ENCODE assay signal across 8 cellular contexts in the genomic region with DNA sequence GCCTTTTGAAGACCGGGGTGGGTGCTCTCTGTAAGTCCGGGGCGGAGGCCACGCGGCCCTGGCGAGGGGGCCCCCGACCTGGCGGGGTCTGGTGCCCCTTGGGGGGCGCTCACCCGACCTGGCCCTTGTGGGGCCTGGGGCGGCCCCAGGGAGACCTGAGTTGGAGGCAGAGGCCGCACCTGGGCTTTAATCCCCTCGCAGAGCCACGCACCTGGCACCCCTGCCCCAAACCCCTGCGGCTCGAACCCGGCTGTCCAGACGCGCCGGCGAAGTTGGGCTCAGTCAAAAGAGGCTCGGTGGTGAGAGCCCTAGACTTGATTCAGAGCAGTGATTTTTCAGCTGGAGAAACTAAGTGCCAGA. TPM values are rescaled to one million over a fixed set of nuclear protein-coding genes. Genes with fewer than 3 reads are reported as not detected.
DNase-seq lines count a peak whose midpoint lies in the region; ATAC-seq, FAIRE-seq and TF ChIP-seq lines count a peak whose summit lies in the region.

No MANE protein-coding gene starts in this region.

- no peak for DNase-seq in heart right ventricle
- DNase-seq in Right ventricle myocardium superior: no peak
- DNase-seq in OCI-LY7 (ENCODE audit: low spot score): peak; percentile 63
- DNase-seq in iPS DF 6.9 (ENCODE audit: low read depth, low spot score): no peak
- no peak for DNase-seq in thoracic aorta (ENCODE audit: low spot score)
- DNase-seq in small intestine: no peak
- no peak for DNase-seq in superior temporal gyrus (ENCODE audit: extremely low spot score)
- no peak for DNase-seq in chondrocyte (ENCODE audit: low spot score)

- peaks cover 6% of the 10 kb centered on the region; the same call in 1 of the 2 replicates for H3K79me2 ChIP-seq in OCI-LY7 (ENCODE audit: insufficient read depth, low read depth, low read length)

- no peak overlapping the region for H2AFZ ChIP-seq in OCI-LY7 (ENCODE audit: low read length)

- no peak overlapping the region for H3K27ac Mint-ChIP-seq in chondrocyte (ENCODE audit: unreplicated experiment)

- H3K9me3 Mint-ChIP-seq in chondrocyte (ENCODE audit: low read depth): peaks cover 2% of the 10 kb centered on the region

- no TSS peak for BruUV-seq in OCI-LY7 (replicated peaks; lab: Mats Ljungman, UMichigan)

- H3K4me1 Mint-ChIP-seq in chondrocyte (ENCODE audit: low read depth): peaks cover 8% of the 10 kb centered on the region

- H3K27me3 Mint-ChIP-seq in chondrocyte (ENCODE audit: low read depth): no peaks in the 10 kb centered on the region

- H3K27ac ChIP-seq in heart right ventricle (peak overlapping the region in 7 of 10 donors; percentile 21 to 71 (median 44)), OCI-LY7 (ENCODE audit: low read depth, low read length, poor library complexity, severe bottlenecking) (peak overlapping the region; percentile 45), iPS DF 6.9 (ENCODE audit: low read length) (no peak overlapping the region), thoracic aorta (peak overlapping the region; percentile 73 to 78), small intestine (ENCODE audit: low read depth in 1 of 2, low read length in 1 of 2) (no peak overlapping the region)

- intact Hi-C loops in heart right ventricle (cut with DNase I): loop anchor here in 7 of 10 donors (1.0 to 10.0 kb wide), 9 partner anchors 104 to 276 kb away; a partner anchor contains a TSS
- intact Hi-C loops in Right ventricle myocardium superior (cut with DNase I): no loop called here
- intact Hi-C loops in OCI-LY7 (cut with micrococcal nuclease; ENCODE audit: unreplicated experiment): loop anchor here (1.0 to 5.0 kb wide), 5 partner anchors 62 to 274 kb away; no protein-coding TSS in a partner anchor

- H3K4me2 ChIP-seq in OCI-LY7 (ENCODE audit: low read length): peak overlapping the region; percentile 81

- TF ChIP-seq CTCF in heart right ventricle (IDR thresholded peaks at IDR 0.05) (no peak), OCI-LY7 (conservative IDR thresholded peaks at IDR 0.05; ENCODE audit: low read length) (peak; percentile 53; the same call in 1 of the 2 replicates), thoracic aorta (IDR thresholded peaks at IDR 0.05) (no peak), chondrocyte (IDR thresholded peaks at IDR 0.05) (no peak)

- H3K9me3 ChIP-seq in heart right ventricle (no peaks in the 10 kb centered on the region), OCI-LY7 (ENCODE audit: low read length) (no peaks in the 10 kb centered on the region), iPS DF 6.9 (ENCODE audit: control insufficient read depth, insufficient read depth, low read length) (no peaks in the 10 kb centered on the region), thoracic aorta (no peaks in the 10 kb centered on the region), small intestine (ENCODE audit: control insufficient read depth, low read depth) (no peaks in the 10 kb centered on the region)

- CTCF ChIA-PET in OCI-LY7 (lab: Charles Lee; ENCODE audit: unreplicated experiment): interaction anchor here (0.5 to 1.2 kb wide), 5 partner anchors 60 to 273 kb away, joined by 3 to 5 read pairs (median 3); no protein-coding TSS in a partner anchor

- no peaks in the 10 kb centered on the region for H3K27me3 ChIP-seq in heart right ventricle
- no peaks in the 10 kb centered on the region for H3K27me3 ChIP-seq in iPS DF 6.9 (ENCODE audit: control insufficient read depth, insufficient read depth, low read length)
- no peaks in the 10 kb centered on the region for H3K27me3 ChIP-seq in thoracic aorta (replicated peaks; ENCODE audit: insufficient read depth)
- H3K27me3 ChIP-seq in small intestine (ENCODE audit: control insufficient read depth in 2 of 2, insufficient read depth in 2 of 2, low read length in 2 of 2): no peaks in the 10 kb centered on the region

- peaks cover 19% of the 10 kb centered on the region for H3K36me3 Mint-ChIP-seq in chondrocyte (ENCODE audit: low read depth)

- H3K36me3 ChIP-seq in heart right ventricle: peaks cover 0 to 50% (median 12%) of the 10 kb centered on the region in 9 donors
- peaks cover 44% of the 10 kb centered on the region for H3K36me3 ChIP-seq in OCI-LY7 (ENCODE audit: insufficient read depth, low read length)
- no peaks in the 10 kb centered on the region; the same call in 1 of the 2 replicates for H3K36me3 ChIP-seq in iPS DF 6.9 (ENCODE audit: control insufficient read depth, insufficient read depth, low read length)
- peaks cover 10% of the 10 kb centered on the region for H3K36me3 ChIP-seq in thoracic aorta
- H3K36me3 ChIP-seq in small intestine (ENCODE audit: control insufficient read depth in 2 of 2, insufficient read depth in 2 of 2, low read length in 2 of 2): peaks cover 0 to 9% of the 10 kb centered on the region in 2 donors

- WGBS in heart right ventricle, 2 donors: 12 to 15% methylated on average over 21 to 22 of the region's 22 CpGs
- WGBS in iPS DF 6.9 (ENCODE audit: insufficient coverage, insufficient read length): no CpG with 5 or more reads among the region's 22 CpGs
- WGBS in small intestine, 3 donors: 20 to 27% (median 24%) methylated on average over 16 to 22 of the region's 22 CpGs

- ATAC-seq in heart right ventricle (no peak), Right ventricle myocardium superior (ENCODE audit: poor library complexity) (no peak), thoracic aorta (ENCODE audit: insufficient number of reproducible peaks, low FRiP score, low read depth) (no peak)

- POLR2A ChIA-PET in OCI-LY7 (lab: Charles Lee): interaction anchor here (1.2 to 2.3 kb wide), 3 partner anchors 84 to 109 kb away, joined by 5 to 11 read pairs (median 6); no protein-coding TSS in a partner anchor

- H3K4me3 ChIP-seq in heart right ventricle (peak overlapping the region in 9 of 10 donors; percentile 35 to 58 (median 52)), OCI-LY7 (ENCODE audit: low read depth, low read length, poor library complexity, severe bottlenecking) (peak overlapping the region; percentile 69), iPS DF 6.9 (ENCODE audit: low read length) (peak overlapping the region; percentile 26; the same call in 1 of the 2 replicates), thoracic aorta (peak overlapping the region; percentile 70), small intestine (ENCODE audit: low read depth in 1 of 2, low read length in 2 of 2) (peak overlapping the region in 1 of 2 donors; percentile 33)

- H3K4me1 ChIP-seq in heart right ventricle (peaks cover 0 to 21% (median 8%) of the 10 kb centered on the region in 9 donors), OCI-LY7 (ENCODE audit: insufficient read depth, low read length, poor library complexity, severe bottlenecking) (peaks cover 37% of the 10 kb centered on the region), iPS DF 6.9 (ENCODE audit: control insufficient read depth, insufficient read depth, low read length) (peaks cover 3% of the 10 kb centered on the region; the same call in 1 of the 2 replicates), thoracic aorta (ENCODE audit: control insufficient read depth in 1 of 2, low read depth in 2 of 2) (peaks cover 5 to 30% of the 10 kb centered on the region in 2 donors), small intestine (ENCODE audit: control insufficient read depth in 2 of 2, insufficient read depth in 1 of 2, low read depth in 1 of 2, low read length in 1 of 2) (no peaks in the 10 kb centered on the region)

- FAIRE-seq in small intestine (lab: Jason Lieb, UNC): no peak

- no peaks in the 10 kb centered on the region for H4K20me1 ChIP-seq in OCI-LY7 (ENCODE audit: insufficient read depth, low read length)

- no peak overlapping the region for H3K4me3 Mint-ChIP-seq in chondrocyte (ENCODE audit: unreplicated experiment)

- no peaks in the 10 kb centered on the region for H3K9me2 ChIP-seq in OCI-LY7 (ENCODE audit: insufficient read depth, low read length)

RNA-seq across cellular contexts. Expression of a gene that starts 0.3 kb away (rescaled TPM):
- total RNA-seq in heart right ventricle: 1 to 10 TPM in 7 of 10 donors, under 1 TPM in 3; 0.52 to 4.6 (median 1.9) TPM
- 1 to 10 TPM in 1 of 2 donors, under 1 TPM in 1; 0.66 to 1.0 TPM for polyA plus RNA-seq in heart right ventricle
- 0.65 TPM for total RNA-seq in Right ventricle myocardium superior
- total RNA-seq in OCI-LY7 (2014; rRNA removed; shearing (Covaris generic)): 4.1 and 6.6 TPM in 2 replicates
- total RNA-seq in OCI-LY7 (2022): 4.7 and 4.8 TPM in 2 replicates
- 1 to 10 TPM; 3.4 to 6.9 TPM for total RNA-seq in thoracic aorta
- polyA plus RNA-seq in small intestine: under 1 TPM in 2 of 3 donors, not detected in 1; 0.34 to 0.67 TPM
- 3.5 to 6.4 TPM (median 4.5 TPM) in 3 replicates for total RNA-seq in chondrocyte

RNA-seq across cellular contexts. Expression of a gene that starts 30.1 kb away (rescaled TPM):
- total RNA-seq in heart right ventricle (10 to 100 TPM; 29.3 to 39.9 (median 34.4) TPM), Right ventricle myocardium superior (34.9 TPM), OCI-LY7 (2022) (89.2 and 90.2 TPM in 2 replicates), thoracic aorta (100 to 1,000 TPM in 1 of 2 donors, 10 to 100 TPM in 1; 93.4 to 101 TPM), chondrocyte (49.7 to 61.9 TPM (median 53.5 TPM) in 3 replicates)
- polyA plus RNA-seq in heart right ventricle (100 to 1,000 TPM in 1 of 2 donors, 10 to 100 TPM in 1; 13.6 to 117 TPM), small intestine (100 to 1,000 TPM in 1 of 3 donors, 10 to 100 TPM in 2; 80.5 to 123 (median 97.5) TPM)
- total RNA-seq in OCI-LY7 (2014; rRNA removed; shearing (Covaris generic)): 135 and 142 TPM in 2 replicates

RNA-seq across cellular contexts. Expression of a gene that starts 60.0 kb away (rescaled TPM):
- total RNA-seq in heart right ventricle: 1 to 10 TPM in 6 of 10 donors, under 1 TPM in 4; 0.24 to 3.4 (median 1.2) TPM
- polyA plus RNA-seq in heart right ventricle: 1 to 10 TPM; 1.0 to 1.3 TPM
- 2.7 TPM for total RNA-seq in Right ventricle myocardium superior
- total RNA-seq in OCI-LY7 (2014; rRNA removed; shearing (Covaris generic)): not detected in 2 replicates
- total RNA-seq in OCI-LY7 (2022): not detected in 2 replicates
- 1 to 10 TPM; 1.2 to 6.8 TPM for total RNA-seq in thoracic aorta
- polyA plus RNA-seq in small intestine: under 1 TPM in 1 of 3 donors, not detected in 2; 0.78 TPM
- not detected in 3 replicates for total RNA-seq in chondrocyte

Comparison
In these comparisons a context has a peak if more than half of its experiments do, and no peak if none do; other contexts are left out.
1. H3K27ac ChIP-seq: peak in heart right ventricle (7 of 10), OCI-LY7 (single experiment) and thoracic aorta (2 of 2); none in iPS DF 6.9 (single experiment) and small intestine (0 of 2).